28 cellular contexts compared by ENCODE assay signal in the genomic region with DNA sequence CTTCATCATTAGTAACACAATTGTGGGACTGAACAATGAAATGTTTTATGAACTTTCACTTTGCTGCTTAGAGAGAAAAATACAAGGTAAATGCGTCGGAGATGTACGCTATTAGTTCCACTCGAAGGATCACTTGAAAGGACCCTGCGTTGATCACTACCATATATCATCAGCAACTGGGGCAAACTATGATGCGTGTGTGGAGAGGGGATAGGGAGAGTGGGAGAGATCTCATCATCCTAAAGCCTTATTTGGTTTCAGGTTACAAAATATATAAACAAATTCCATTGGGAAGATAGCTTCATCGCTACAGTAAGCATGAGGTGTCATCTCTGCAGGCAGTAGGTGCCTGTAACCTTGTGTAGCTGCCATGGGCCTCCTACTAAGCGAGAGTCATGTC.
"Had no signal": no experiment of that assay in that cellular context is flagged by ENCODE, and none has a peak within 500 bp of the region (broad histone marks: within the 10 kb centered on the region; RNA-seq: fewer than 3 reads in every experiment).

No MANE protein-coding gene starts in this region.

- H3K27ac ChIP-seq: PC-9, SJCRH30 had no signal

- H3K4me3 ChIP-seq: MG63, PC-9, SJCRH30 had no signal

- H3K36me3 ChIP-seq: MG63, SJCRH30 had no signal

- H2AFZ ChIP-seq: PC-9 had no signal

- ATAC-seq: activated CD4-positive, alpha-beta T cell treated with anti-CD3 and anti-CD28 coated beads for 36 hours; activated CD8-positive, alpha-beta T cell treated with anti-CD3 and anti-CD28 coated beads, Interleukin-2, amount 10 ng/mL, durations not matched to agents 7 days and 5 days; activated naive CD8-positive, alpha-beta T cell treated with anti-CD3 and anti-CD28 coated beads, Interleukin-2, amount 50 U/mL, for 24 hours had no signal

- DNase-seq: activated CD4-positive, alpha-beta T cell treated with anti-CD3 and anti-CD28 coated beads for 36 hours; activated CD4-positive, alpha-beta T cell treated with anti-CD3 and anti-CD28 coated beads, Interleukin-2, amount 10 ng/mL, durations not matched to agents 7 days and 5 days; activated CD4-positive, alpha-beta T cell treated with anti-CD3 and anti-CD28 coated beads, Interleukin-2, amount 50 U/mL, for 48 hours; activated CD8-positive, alpha-beta T cell treated with anti-CD3 and anti-CD28 coated beads, Interleukin-2, amount 10 ng/mL, durations not matched to agents 7 days and 5 days; activated naive CD4-positive, alpha-beta T cell treated with anti-CD3 and anti-CD28 coated beads, Interleukin-2, amount 10 ng/mL, durations not matched to agents 7 days and 5 days; activated naive CD8-positive, alpha-beta T cell treated with anti-CD3 and anti-CD28 coated beads, Interleukin-2, amount 50 U/mL, for 24 hours; activated T-cell treated with anti-CD3 and anti-CD28 coated beads, Interleukin-2, amount 50 U/mL, for 24 hours; anterior cingulate cortex; caudate nucleus; cerebellar nuclear complex; KBM-7; MG63; NCI-H1092; NCI-H1436 treated with DMSO at 0.1 percent for 48 hours; NCI-H1694 treated with DMSO at 0.1 percent for 48 hours; NCI-H2171 treated with DMSO at 0.1 percent for 48 hours; NCI-H2227 treated with DMSO at 0.1 percent for 48 hours; NCI-H446; NCI-H510A treated with DMSO at 0.1 percent for 48 hours; NCI-H526 treated with DMSO at 0.1 percent for 48 hours; NCI-H774; NK-92 treated with Interleukin-12 subunit alpha and Interleukin-12 subunit beta, amount 100 ng/mL, for 24 hours; PC-9; SHP77; SJCRH30; SK-N-SH had no signal

- H3K9me3 ChIP-seq: MG63, SJCRH30, SK-N-SH had no signal

- H3K27me3 ChIP-seq: MG63, SJCRH30 had no signal

- FAIRE-seq: bronchial epithelial cell, TTC549 had no signal

- H3K9ac ChIP-seq: SK-N-SH had no signal

- H3K4me2 ChIP-seq: PC-9, SK-N-SH had no signal
